Comparison of ENCODE assay signal across 8 cellular contexts in the genomic region with DNA sequence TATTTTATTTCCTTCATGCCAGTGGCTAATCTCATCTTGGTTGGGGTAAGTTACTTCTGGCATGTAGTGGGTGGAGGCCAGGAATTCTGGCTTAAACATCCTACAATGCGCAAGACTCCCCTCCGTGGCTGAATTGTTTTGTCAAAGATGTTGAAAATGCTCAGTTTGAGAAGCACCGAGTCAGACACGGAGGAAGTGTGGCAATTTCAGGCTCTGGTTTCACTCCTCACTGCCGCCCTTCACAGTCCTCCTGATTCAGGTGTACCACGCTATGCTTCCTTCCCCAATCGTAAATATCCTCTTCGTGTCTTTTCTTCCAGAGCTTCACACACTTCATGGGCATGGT.
DNase-seq lines count a peak whose midpoint lies in the region; ATAC-seq, FAIRE-seq and TF ChIP-seq lines count a peak whose summit lies in the region.

No MANE protein-coding gene starts in this region.

- peaks cover 0 to 23% (median 0%) of the 10 kb centered on the region in 4 donors for H3K4me1 ChIP-seq in right lobe of liver
- H3K4me1 ChIP-seq in right cardiac atrium (ENCODE audit: control insufficient read depth, insufficient read depth, low read length): no peaks in the 10 kb centered on the region

- no peak for TF ChIP-seq CTCF in right lobe of liver (IDR thresholded peaks at IDR 0.05)

- H3K36me3 ChIP-seq in right lobe of liver: no peaks in the 10 kb centered on the region

- H3K9me3 ChIP-seq in right lobe of liver (no peaks in the 10 kb centered on the region), right cardiac atrium (ENCODE audit: control insufficient read depth, low read length) (no peaks in the 10 kb centered on the region)

- DNase-seq in GM12892 (ENCODE audit: insufficient read length) (no peak), NCI-H2107 treated with DMSO at 0.1 percent for 48 hours (lab: John Stamatoyannopoulos, UW; ENCODE audit: unreplicated experiment) (peak; percentile 98), right lobe of liver (no peak), right cardiac atrium (no peak), substantia nigra (lab: John Stamatoyannopoulos, UW) (no peak), NCI-H345 (lab: John Stamatoyannopoulos, UW) (no peak)

- no peak for TF ChIP-seq POLR2A in GM12892 (IDR thresholded peaks at IDR 0.05; ENCODE audit: low read depth, low read length)
- no peak for TF ChIP-seq POLR2A in right lobe of liver (IDR thresholded peaks at IDR 0.05)

- H3K4me3 ChIP-seq in right lobe of liver: peak overlapping the region in 2 of 3 donors; percentile 4 to 35
- H3K4me3 ChIP-seq in right cardiac atrium (ENCODE audit: low read length): no peak overlapping the region

- FAIRE-seq in GM12892 (lab: Jason Lieb, UNC): peak; percentile 90

- no peaks in the 10 kb centered on the region for H3K27me3 ChIP-seq in right lobe of liver
- no peaks in the 10 kb centered on the region for H3K27me3 ChIP-seq in right cardiac atrium (ENCODE audit: control insufficient read depth, insufficient read depth)

- H3K27ac ChIP-seq in right lobe of liver (peak overlapping the region; percentile 34 to 91 (median 76)), right cardiac atrium (ENCODE audit: low read length) (no peak overlapping the region), substantia nigra (ENCODE audit: low read depth, low read length, poor library complexity, severe bottlenecking) (no peak overlapping the region)

- ATAC-seq in GM21723 (IDR thresholded peaks at IDR 0.05; ENCODE audit: unreplicated experiment) (peak; percentile 75), right lobe of liver (peak; percentile 56 to 69 (median 60)), right cardiac atrium (no peak), HG02642 (IDR thresholded peaks at IDR 0.05; ENCODE audit: poor library complexity, unreplicated experiment) (no peak)

- 22% methylated on average over 8 of the region's 8 CpGs for WGBS in right lobe of liver (ENCODE audit: insufficient coverage, low coverage, low lambda C conversion rate, missing lambda C conversion rate)
- 63% methylated on average over 8 of the region's 8 CpGs for WGBS in right cardiac atrium

- intact Hi-C loops in right lobe of liver (cut with DNase I) (no loop called here), right cardiac atrium (cut with DNase I) (no loop called here)

Comparison
In these comparisons a context has a peak if more than half of its experiments do, and no peak if none do; other contexts are left out.
1. ATAC-seq: peak in GM21723 (single experiment) and right lobe of liver (4 of 4); none in right cardiac atrium (0 of 2) and HG02642 (single experiment).
2. H3K27ac ChIP-seq: peak in right lobe of liver (3 of 3); none in right cardiac atrium (single experiment) and substantia nigra (single experiment).